ENCODE assay signal across 8 cellular contexts in genomic region chr16:88688013-88688778, GRCh38. TPM values are rescaled to one million over a fixed set of nuclear protein-coding genes. Genes with fewer than 3 reads are reported as not detected.
A peak's percentile ranks its signal among the peaks of the same experiment; 100 is the strongest.
DNase-seq lines count a peak whose midpoint lies in the region; ATAC-seq and TF ChIP-seq lines count a peak whose summit lies in the region.
"Had no signal": no experiment of that assay in that cellular context is flagged by ENCODE, and none has a peak within 500 bp of the region (broad histone marks: within the 10 kb centered on the region; RNA-seq: fewer than 3 reads in every experiment).

No MANE protein-coding gene starts in this region.

- peak in 1 of 3 donors; percentile 38 for TF ChIP-seq POLR2A in body of pancreas (IDR thresholded peaks at IDR 0.05)

- H3K4me1 ChIP-seq in body of pancreas (peaks cover 40% of the 10 kb centered on the region), aorta (ENCODE audit: control insufficient read depth in 1 of 2, insufficient read depth in 2 of 2, low read length in 2 of 2) (no peaks in the 10 kb centered on the region)

- peak in 1 of 7 experiments; percentile 1 for TF ChIP-seq CTCF in body of pancreas (IDR thresholded peaks at IDR 0.05)

- ATAC-seq in body of pancreas (peak; percentile 79), aorta (ENCODE audit: low FRiP score) (no peak), GM19463 (IDR thresholded peaks at IDR 0.05; ENCODE audit: unreplicated experiment) (no peak)

- DNase-seq in Daoy (ENCODE audit: low read depth) = peak; percentile 53
- DNase-seq in NCI-H2029 (lab: John Stamatoyannopoulos, UW) = peak; percentile 76
- peak; percentile 92 to 97 (median 93) for DNase-seq in body of pancreas
- peak; percentile 58 for DNase-seq in occipital lobe (lab: John Stamatoyannopoulos, UW)
- DNase-seq in aorta = no peak
- DNase-seq in stimulated activated naive CD4-positive, alpha-beta T cell (lab: John Stamatoyannopoulos, UW) = no peak

- WGBS in body of pancreas, 2 donors = 18 to 27% methylated on average over 13 to 27 of the region's 28 CpGs
- WGBS in aorta, 2 donors = 38 to 41% methylated on average over 27 to 28 of the region's 28 CpGs

- H3K27me3 ChIP-seq in body of pancreas = no peaks in the 10 kb centered on the region
- no peaks in the 10 kb centered on the region for H3K27me3 ChIP-seq in aorta (ENCODE audit: control insufficient read depth in 1 of 2, insufficient read depth in 2 of 2, low read length in 1 of 2)

- H3K36me3 ChIP-seq in body of pancreas (replicated peaks in 1 of 2; ENCODE audit: insufficient read depth in 1 of 2, low read depth in 2 of 2) = no peaks in the 10 kb centered on the region
- no peaks in the 10 kb centered on the region for H3K36me3 ChIP-seq in aorta (ENCODE audit: control insufficient read depth in 1 of 2, insufficient read depth in 2 of 2, low read length in 1 of 2)

- H3K27ac ChIP-seq in body of pancreas (peak overlapping the region; percentile 50 to 80 (median 58)), aorta (ENCODE audit: low read depth in 1 of 2, low read length in 2 of 2) (no peak overlapping the region)

- no peaks in the 10 kb centered on the region for H3K9me3 ChIP-seq in body of pancreas
- no peaks in the 10 kb centered on the region for H3K9me3 ChIP-seq in aorta (ENCODE audit: control insufficient read depth, low read length)

- intact Hi-C loops in body of pancreas (cut with DNase I) = loop anchor here (10.0 kb wide), 1 partner anchor 73 kb away; no protein-coding TSS in a partner anchor
- intact Hi-C loops in aorta (cut with DNase I) = no loop called here

- no peak overlapping the region for H3K4me3 ChIP-seq in body of pancreas
- H3K4me3 ChIP-seq in aorta (ENCODE audit: low read length in 2 of 2) = no peak overlapping the region

RNA-seq across cellular contexts. Expression of gene SNAI3, which starts 1.9 kb away (rescaled TPM):
- total RNA-seq in Daoy (2014; rRNA removed; shearing (Covaris generic)) = not detected in 2 replicates
- under 1 TPM in 1 of 2 donors, not detected in 1; 0.26 TPM for total RNA-seq in body of pancreas
- total RNA-seq in occipital lobe = 0.16 TPM
- total RNA-seq in aorta = under 1 TPM; 0.27 to 0.71 TPM
- 1 to 10 TPM in 1 of 2 donors, not detected in 1; 1.6 TPM for polyA plus RNA-seq in aorta
- total RNA-seq: frontal cortex had no signal

RNA-seq across cellular contexts. Expression of gene RNF166, which starts 18.0 kb away (rescaled TPM):
- 16.5 and 18.5 TPM in 2 replicates for total RNA-seq in Daoy (2014; rRNA removed; shearing (Covaris generic))
- total RNA-seq in body of pancreas = 10 to 100 TPM; 16.6 to 27.7 TPM
- total RNA-seq in occipital lobe = 10.9 TPM
- 10 to 100 TPM; 18.0 to 39.4 TPM for total RNA-seq in aorta
- 10 to 100 TPM; 16.2 to 27.4 TPM for polyA plus RNA-seq in aorta

RNA-seq across cellular contexts. Expression of gene CTU2, which starts 18.1 kb away (rescaled TPM):
- 17.4 and 22.0 TPM in 2 replicates for total RNA-seq in Daoy (2014; rRNA removed; shearing (Covaris generic))
- total RNA-seq in body of pancreas (10 to 100 TPM in 1 of 2 donors, 1 to 10 TPM in 1; 5.7 to 10.2 TPM), occipital lobe (15.9 TPM), aorta (10 to 100 TPM; 15.8 to 17.0 TPM)
- 10 to 100 TPM in 1 of 2 donors, 1 to 10 TPM in 1; 4.0 to 18.4 TPM for polyA plus RNA-seq in aorta

RNA-seq across cellular contexts. Expression of gene MVD, which starts 25.3 kb away (rescaled TPM):
- 27.3 and 27.7 TPM in 2 replicates for total RNA-seq in Daoy (2014; rRNA removed; shearing (Covaris generic))
- 10 to 100 TPM; 16.9 to 28.7 TPM for total RNA-seq in body of pancreas
- total RNA-seq in occipital lobe = 48.8 TPM
- 10 to 100 TPM; 26.0 to 26.6 TPM for total RNA-seq in aorta
- 10 to 100 TPM; 19.8 to 57.6 TPM for polyA plus RNA-seq in aorta

RNA-seq across cellular contexts. Expression of gene CYBA, which starts 37.3 kb away (rescaled TPM):
- 259 and 288 TPM in 2 replicates for total RNA-seq in Daoy (2014; rRNA removed; shearing (Covaris generic))
- 100 to 1,000 TPM; 126 to 177 TPM for total RNA-seq in body of pancreas
- 17.8 TPM for total RNA-seq in occipital lobe
- 100 to 1,000 TPM in 1 of 2 donors, 10 to 100 TPM in 1; 79.2 to 148 TPM for total RNA-seq in aorta
- 100 to 1,000 TPM in 1 of 2 donors, 10 to 100 TPM in 1; 99.0 to 107 TPM for polyA plus RNA-seq in aorta

Comparison
In these comparisons a context has a peak if more than half of its experiments do, and no peak if none do; other contexts are left out.
1. DNase-seq: peak in Daoy (single experiment), NCI-H2029 (single experiment), body of pancreas (4 of 4) and occipital lobe (single experiment); none in aorta (0 of 2) and stimulated activated naive CD4-positive, alpha-beta T cell (0 of 6).
2. H3K27ac ChIP-seq: peak in body of pancreas (4 of 4); none in aorta (0 of 2).